In genomic region chr22:32802291-32802826, GRCh38 we compare ENCODE assay signal across 2 cellular contexts.
TF ChIP-seq lines count a peak whose summit lies in the region.

No MANE protein-coding gene starts in this region.

TF ChIP-seq in HEK293, 187 proteins besides CTCF, POLR2A, EP300 and RAD21 (continued from another document):
- TF ChIP-seq KLF7 (tag by site-specific recombination; IDR thresholded peaks at IDR 0.05; ENCODE audit: borderline replicate concordance) (no peak), ZBTB20 (tag by site-specific recombination; IDR thresholded peaks at IDR 0.05) (0 out of 2 replicates have a peak, but pooled peaks have one; percentile 4), ZBTB6 (tag by site-specific recombination; IDR thresholded peaks at IDR 0.05) (no peak), ZNF239 (tag by site-specific recombination; IDR thresholded peaks at IDR 0.05) (no peak), PRDM1 (tag by site-specific recombination; IDR thresholded peaks at IDR 0.05) (peak; percentile 85; the same call in 1 of the 2 replicates), KLF1 (tag by site-specific recombination; IDR thresholded peaks at IDR 0.05) (0 out of 2 replicates have a peak, but pooled peaks have one; percentile 33), ZNF785 (tag by site-specific recombination; IDR thresholded peaks at IDR 0.05) (no peak), ZNF768 (tag by site-specific recombination; IDR thresholded peaks at IDR 0.05) (no peak), ZNF449 (tag by site-specific recombination; IDR thresholded peaks at IDR 0.05) (no peak), ZNF549 (tag by site-specific recombination; IDR thresholded peaks at IDR 0.05) (no peak), SP2 (tag by site-specific recombination; IDR thresholded peaks at IDR 0.05) (no peak), HOXD13 (CRISPR knock-in tag; IDR thresholded peaks at IDR 0.05; ENCODE audit: borderline replicate concordance) (no peak), ZNF416 (tag by site-specific recombination; IDR thresholded peaks at IDR 0.05) (no peak), ZNF335 (tag by site-specific recombination; conservative IDR thresholded peaks at IDR 0.05) (peak; percentile 54)
- TF ChIP-seq, protein P1, sequence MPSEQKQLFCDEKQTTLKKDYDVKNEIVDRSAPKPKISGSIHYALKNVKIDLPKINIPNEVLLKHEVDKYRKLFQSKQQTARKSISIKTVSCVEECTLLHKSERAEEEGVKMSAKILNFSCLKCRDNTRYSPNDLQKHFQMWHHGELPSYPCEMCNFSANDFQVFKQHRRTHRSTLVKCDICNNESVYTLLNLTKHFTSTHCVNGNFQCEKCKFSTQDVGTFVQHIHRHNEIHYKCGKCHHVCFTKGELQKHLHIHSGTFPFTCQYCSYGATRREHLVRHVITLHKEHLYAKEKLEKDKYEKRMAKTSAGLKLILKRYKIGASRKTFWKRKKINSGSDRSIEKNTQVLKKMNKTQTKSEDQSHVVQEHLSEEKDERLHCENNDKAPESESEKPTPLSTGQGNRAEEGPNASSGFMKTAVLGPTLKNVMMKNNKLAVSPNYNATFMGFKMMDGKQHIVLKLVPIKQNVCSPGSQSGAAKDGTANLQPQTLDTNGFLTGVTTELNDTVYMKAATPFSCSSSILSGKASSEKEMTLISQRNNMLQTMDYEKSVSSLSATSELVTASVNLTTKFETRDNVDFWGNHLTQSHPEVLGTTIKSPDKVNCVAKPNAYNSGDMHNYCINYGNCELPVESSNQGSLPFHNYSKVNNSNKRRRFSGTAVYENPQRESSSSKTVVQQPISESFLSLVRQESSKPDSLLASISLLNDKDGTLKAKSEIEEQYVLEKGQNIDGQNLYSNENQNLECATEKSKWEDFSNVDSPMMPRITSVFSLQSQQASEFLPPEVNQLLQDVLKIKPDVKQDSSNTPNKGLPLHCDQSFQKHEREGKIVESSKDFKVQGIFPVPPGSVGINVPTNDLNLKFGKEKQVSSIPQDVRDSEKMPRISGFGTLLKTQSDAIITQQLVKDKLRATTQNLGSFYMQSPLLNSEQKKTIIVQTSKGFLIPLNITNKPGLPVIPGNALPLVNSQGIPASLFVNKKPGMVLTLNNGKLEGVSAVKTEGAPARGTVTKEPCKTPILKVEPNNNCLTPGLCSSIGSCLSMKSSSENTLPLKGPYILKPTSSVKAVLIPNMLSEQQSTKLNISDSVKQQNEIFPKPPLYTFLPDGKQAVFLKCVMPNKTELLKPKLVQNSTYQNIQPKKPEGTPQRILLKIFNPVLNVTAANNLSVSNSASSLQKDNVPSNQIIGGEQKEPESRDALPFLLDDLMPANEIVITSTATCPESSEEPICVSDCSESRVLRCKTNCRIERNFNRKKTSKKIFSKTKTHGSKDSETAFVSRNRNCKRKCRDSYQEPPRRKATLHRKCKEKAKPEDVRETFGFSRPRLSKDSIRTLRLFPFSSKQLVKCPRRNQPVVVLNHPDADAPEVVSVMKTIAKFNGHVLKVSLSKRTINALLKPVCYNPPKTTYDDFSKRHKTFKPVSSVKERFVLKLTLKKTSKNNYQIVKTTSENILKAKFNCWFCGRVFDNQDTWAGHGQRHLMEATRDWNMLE (tag by site-specific recombination; conservative IDR thresholded peaks at IDR 0.05; ENCODE audit: low read depth): no peak
- TF ChIP-seq, protein P2, sequence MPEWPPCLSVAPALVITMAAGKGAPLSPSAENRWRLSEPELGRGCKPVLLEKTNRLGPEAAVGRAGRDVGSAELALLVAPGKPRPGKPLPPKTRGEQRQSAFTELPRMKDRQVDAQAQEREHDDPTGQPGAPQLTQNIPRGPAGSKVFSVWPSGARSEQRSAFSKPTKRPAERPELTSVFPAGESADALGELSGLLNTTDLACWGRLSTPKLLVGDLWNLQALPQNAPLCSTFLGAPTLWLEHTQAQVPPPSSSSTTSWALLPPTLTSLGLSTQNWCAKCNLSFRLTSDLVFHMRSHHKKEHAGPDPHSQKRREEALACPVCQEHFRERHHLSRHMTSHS (tag by site-specific recombination; IDR thresholded peaks at IDR 0.05): no peak

TF ChIP-seq in HepG2, 621 proteins besides CTCF, POLR2A, EP300 and RAD21:
- TF ChIP-seq, protein P3, sequence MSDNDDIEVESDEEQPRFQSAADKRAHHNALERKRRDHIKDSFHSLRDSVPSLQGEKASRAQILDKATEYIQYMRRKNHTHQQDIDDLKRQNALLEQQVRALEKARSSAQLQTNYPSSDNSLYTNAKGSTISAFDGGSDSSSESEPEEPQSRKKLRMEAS (IDR thresholded peaks at IDR 0.05): 0 out of 2 replicates have a peak, but pooled peaks have one; percentile 5
- TF ChIP-seq FOXC1 (CRISPR knock-in tag; IDR thresholded peaks at IDR 0.05; ENCODE audit: borderline replicate concordance): no peak
- TF ChIP-seq ZNF710 (CRISPR knock-in tag; IDR thresholded peaks at IDR 0.05; ENCODE audit: borderline replicate concordance): no peak
- TF ChIP-seq POLR2G (IDR thresholded peaks at IDR 0.05; ENCODE audit: low read depth, low read length): peak; percentile 16; the same call in 1 of the 2 replicates
- TF ChIP-seq ZNF546 (CRISPR knock-in tag; conservative IDR thresholded peaks at IDR 0.05): 0 out of 2 replicates have a peak, but pooled peaks have one; percentile 51
- TF ChIP-seq GPN1 (CRISPR knock-in tag; IDR thresholded peaks at IDR 0.05; ENCODE audit: borderline replicate concordance): no peak
- TF ChIP-seq ZNF512B (CRISPR knock-in tag; IDR thresholded peaks at IDR 0.05; ENCODE audit: borderline replicate concordance): peak; percentile 60; the same call in 1 of the 2 replicates
- TF ChIP-seq FOXO1 (CRISPR knock-in tag; IDR thresholded peaks at IDR 0.05): no peak
- no peak for TF ChIP-seq SOX6 (IDR thresholded peaks at IDR 0.05)
- no peak for TF ChIP-seq SOX6 (CRISPR knock-in tag; IDR thresholded peaks at IDR 0.05)
- no peak for TF ChIP-seq ZBTB43 (CRISPR knock-in tag; conservative IDR thresholded peaks at IDR 0.05)
- no peak for TF ChIP-seq ZNF124 (CRISPR knock-in tag; IDR thresholded peaks at IDR 0.05)
TF ChIP-seq in HepG2: peak in this region for 4.
